In genomic region chr2:30664761-30665358, GRCh38 we compare ENCODE assay signal across 9 cellular contexts.
A peak's percentile ranks its signal among the peaks of the same experiment; 100 is the strongest.
DNase-seq lines count a peak whose midpoint lies in the region; ATAC-seq and TF ChIP-seq lines count a peak whose summit lies in the region.
"Had no signal": no experiment of that assay in that cellular context is flagged by ENCODE, and none has a peak within 500 bp of the region (broad histone marks: within the 10 kb centered on the region; RNA-seq: fewer than 3 reads in every experiment).

No MANE protein-coding gene starts in this region.

- ATAC-seq in HG02870 (IDR thresholded peaks at IDR 0.05; ENCODE audit: unreplicated experiment), result no peak
- no peak for ATAC-seq in HG02981 (IDR thresholded peaks at IDR 0.05; ENCODE audit: unreplicated experiment)

- H3K4me3 ChIP-seq in kidney epithelial cell (ENCODE audit: low read depth, low read length), result no peak overlapping the region
- no peak overlapping the region for H3K4me3 ChIP-seq in thyroid gland (replicated peaks in 1 of 3)

- H3K4me1 ChIP-seq in thyroid gland, result no peaks in the 10 kb centered on the region

- H3K27me3 ChIP-seq in kidney epithelial cell (ENCODE audit: control insufficient read depth, insufficient read depth, low read length) (no peaks in the 10 kb centered on the region), thyroid gland (no peaks in the 10 kb centered on the region)

- H3K36me3 ChIP-seq in kidney epithelial cell (ENCODE audit: control insufficient read depth, insufficient read depth, low read length) (no peaks in the 10 kb centered on the region), thyroid gland (no peaks in the 10 kb centered on the region)

- no peaks in the 10 kb centered on the region for H3K9me3 ChIP-seq in thyroid gland

- WGBS in thyroid gland, 2 donors, result 89 to 92% methylated on average over 8 of the region's 8 CpGs

- TF ChIP-seq POLR2A in thyroid gland (IDR thresholded peaks at IDR 0.05), result no peak

- TF ChIP-seq CTCF in kidney epithelial cell (IDR thresholded peaks at IDR 0.05; ENCODE audit: insufficient read depth, low read length, poor library complexity, severe bottlenecking) (no peak), thyroid gland (IDR thresholded peaks at IDR 0.05) (no peak)

- intact Hi-C loops in thyroid gland (cut with DNase I), result no loop called here

- DNase-seq in 8988T (peak; percentile 65), GOT3 (lab: John Stamatoyannopoulos, UW) (peak; percentile 26), kidney epithelial cell (ENCODE audit: low read depth) (peak; percentile 90), NCI-H2107 (lab: John Stamatoyannopoulos, UW) (no peak), thyroid gland (no peak)
- peak; percentile 34 to 47 for DNase-seq in activated T-cell treated with anti-CD3 and anti-CD28 coated beads, Interleukin-2, amount 50 U/mL, for 48 hours
- DNase-seq: NCI-H1048 had no signal

- no peak overlapping the region for H3K27ac ChIP-seq in thyroid gland

Comparison
In these comparisons a context has a peak if more than half of its experiments do, and no peak if none do; other contexts are left out.
1. DNase-seq: peak in 8988T (single experiment), GOT3 (single experiment), activated T-cell treated with anti-CD3 and anti-CD28 coated beads, Interleukin-2, amount 50 U/mL, for 48 hours (2 of 2) and kidney epithelial cell (single experiment); none in NCI-H2107 (single experiment) and thyroid gland (0 of 2).